ENCODE assay signal across 22 cellular contexts in genomic region chr2:205727174-205727573, GRCh38. TPM values are rescaled to one million over a fixed set of nuclear protein-coding genes. Genes with fewer than 3 reads are reported as not detected.
DNase-seq lines count a peak whose midpoint lies in the region; ATAC-seq, FAIRE-seq and TF ChIP-seq lines count a peak whose summit lies in the region.
"Had no signal": no experiment of that assay in that cellular context is flagged by ENCODE, and none has a peak within 500 bp of the region (broad histone marks: within the 10 kb centered on the region; RNA-seq: fewer than 3 reads in every experiment).

No MANE protein-coding gene starts in this region.

- no peaks in the 10 kb centered on the region for H3K9me3 Mint-ChIP-seq in neural progenitor cell
- H3K9me3 Mint-ChIP-seq: CD4-positive, alpha-beta T cell; IgD-negative memory B cell had no signal

- peaks cover 24% of the 10 kb centered on the region for H3K27me3 Mint-ChIP-seq in neural progenitor cell (ENCODE audit: insufficient read depth, low read depth)

- no peak overlapping the region for H3K4me3 Mint-ChIP-seq in neural progenitor cell
- H3K4me3 Mint-ChIP-seq: CD4-positive, alpha-beta T cell; IgD-negative memory B cell had no signal

- peaks cover 36% of the 10 kb centered on the region for H3F3A ChIP-seq in neural progenitor cell (ENCODE audit: low read depth)

- peaks cover 60% of the 10 kb centered on the region for H3K4me1 Mint-ChIP-seq in neural progenitor cell

- intact Hi-C loops in right lobe of liver (cut with DNase I) (no loop called here), transverse colon (cut with DNase I; ENCODE audit: low total_unique reads) (no loop called here)

- no peak overlapping the region for H2AFZ ChIP-seq in neural progenitor cell (replicated peaks)
- H2AFZ ChIP-seq: GM23248 had no signal

- H3K79me2 ChIP-seq in neural progenitor cell (ENCODE audit: low read depth): no peaks in the 10 kb centered on the region

- H3K27ac ChIP-seq in gastroesophageal sphincter (peak overlapping the region; percentile 41 to 96 (median 92)), right lobe of liver (peak overlapping the region in 1 of 3 donors; percentile 58), neural progenitor cell (no peak overlapping the region), transverse colon (peak overlapping the region; percentile 1 to 86 (median 28))
- H3K27ac ChIP-seq: C4-2B, GM23248, HL-60 had no signal

- 67 to 93% methylated on average over 2 of the region's 2 CpGs for WGBS in gastroesophageal sphincter (ENCODE audit: low coverage in 1 of 2), 2 donors
- 34% methylated on average over 2 of the region's 2 CpGs for WGBS in right lobe of liver (ENCODE audit: insufficient coverage, low coverage, low lambda C conversion rate, missing lambda C conversion rate)
- WGBS in transverse colon (ENCODE audit: low coverage in 1 of 2), 2 donors: 64 to 71% methylated on average over 2 of the region's 2 CpGs

- in situ Hi-C loops in transverse colon (cut with MboI; ENCODE audit: low pct_ligation_motif_present in 1 of 4, low pct_unique_long_range_greater_than_20kb in 1 of 4, low sequenced_read_pairs in 3 of 4): no loop called here

- peaks cover 12 to 99% (median 60%) of the 10 kb centered on the region in 3 donors for H3K4me1 ChIP-seq in gastroesophageal sphincter
- H3K4me1 ChIP-seq in right lobe of liver: peaks cover 0 to 39% (median 8%) of the 10 kb centered on the region in 4 donors
- H3K4me1 ChIP-seq in neural progenitor cell: peaks cover 64% of the 10 kb centered on the region
- peaks cover 0 to 31% (median 8%) of the 10 kb centered on the region in 4 donors for H3K4me1 ChIP-seq in transverse colon
- H3K4me1 ChIP-seq: HAP-1 had no signal

- no peak for TF ChIP-seq CTCF in gastroesophageal sphincter (IDR thresholded peaks at IDR 0.05)
- no peak for TF ChIP-seq CTCF in right lobe of liver (IDR thresholded peaks at IDR 0.05)
- no peak for TF ChIP-seq CTCF in neural progenitor cell (IDR thresholded peaks at IDR 0.05)
- no peak for TF ChIP-seq CTCF in transverse colon (IDR thresholded peaks at IDR 0.05)

- no peak for FAIRE-seq in HTR-8/SVneo (lab: Jason Lieb, UNC)
- FAIRE-seq: A204.1, D721Med, GM12892, GM18507 had no signal

- TF ChIP-seq POLR2A in gastroesophageal sphincter (IDR thresholded peaks at IDR 0.05) (no peak), right lobe of liver (IDR thresholded peaks at IDR 0.05) (no peak), transverse colon (IDR thresholded peaks at IDR 0.05) (no peak)

- peak overlapping the region; percentile 45 for H3K4me2 ChIP-seq in neural progenitor cell

- no peaks in the 10 kb centered on the region for H3K27me3 ChIP-seq in gastroesophageal sphincter
- no peaks in the 10 kb centered on the region for H3K27me3 ChIP-seq in right lobe of liver
- H3K27me3 ChIP-seq in neural progenitor cell: no peaks in the 10 kb centered on the region
- H3K27me3 ChIP-seq in transverse colon: no peaks in the 10 kb centered on the region

- H3K36me3 ChIP-seq in gastroesophageal sphincter (peaks cover 10 to 89% of the 10 kb centered on the region in 2 donors), right lobe of liver (no peaks in the 10 kb centered on the region), neural progenitor cell (no peaks in the 10 kb centered on the region), transverse colon (no peaks in the 10 kb centered on the region)
- H3K36me3 ChIP-seq: HAP-1 had no signal

- ATAC-seq in gastroesophageal sphincter (no peak), right lobe of liver (peak; percentile 88 to 97 (median 91))

- TF ChIP-seq EP300 in gastroesophageal sphincter (IDR thresholded peaks at IDR 0.05) (no peak), transverse colon (IDR thresholded peaks at IDR 0.05; ENCODE audit: low read depth) (no peak)

- no peak overlapping the region for H3K27ac Mint-ChIP-seq in neural progenitor cell
- H3K27ac Mint-ChIP-seq: CD4-positive, alpha-beta T cell; IgD-negative memory B cell had no signal

- H3K36me3 Mint-ChIP-seq in neural progenitor cell: peaks cover 5% of the 10 kb centered on the region

- no peaks in the 10 kb centered on the region for H4K20me1 ChIP-seq in neural progenitor cell (ENCODE audit: low read depth)

- DNase-seq in right lobe of liver: peak in 1 of 3 donors; percentile 85
- DNase-seq in neural progenitor cell (ENCODE audit: low spot score): peak; percentile 44
- DNase-seq in transverse colon: no peak
- DNase-seq in NCI-H1092 (lab: John Stamatoyannopoulos, UW): no peak
- DNase-seq in activated CD4-positive, alpha-beta T cell treated with anti-CD3 and anti-CD28 coated beads, Interleukin-2, amount 50 U/mL, for 4 hours: no peak
- no peak for DNase-seq in RKO (ENCODE audit: low spot score)
- no peak for DNase-seq in HTR-8/SVneo (ENCODE audit: insufficient read length, low spot score)
- DNase-seq: AML-193; Caco-2; CD4-positive, alpha-beta T cell; DMS79; GDM1; GM23248 had no signal

- H3K4me3 ChIP-seq in gastroesophageal sphincter (no peak overlapping the region), right lobe of liver (no peak overlapping the region), neural progenitor cell (no peak overlapping the region), transverse colon (no peak overlapping the region)
- H3K4me3 ChIP-seq: GM23248, HAP-1 had no signal

- no peak overlapping the region for H3K9ac ChIP-seq in neural progenitor cell
- H3K9ac ChIP-seq: GM23248 had no signal

- no peaks in the 10 kb centered on the region for H3K9me3 ChIP-seq in gastroesophageal sphincter
- H3K9me3 ChIP-seq in right lobe of liver: no peaks in the 10 kb centered on the region
- H3K9me3 ChIP-seq in neural progenitor cell (ENCODE audit: low read depth): no peaks in the 10 kb centered on the region
- no peaks in the 10 kb centered on the region for H3K9me3 ChIP-seq in transverse colon
- H3K9me3 ChIP-seq: Caco-2, HAP-1 had no signal

RNA-seq across cellular contexts. Expression of gene NRP2, which starts 44.9 kb away (rescaled TPM):
- 100 to 1,000 TPM; 278 to 466 (median 371) TPM for total RNA-seq in gastroesophageal sphincter
- 10 to 100 TPM in 3 of 6 experiments, 1 to 10 TPM in 3; 5.5 to 23.7 (median 8.6) TPM for total RNA-seq in right lobe of liver
- total RNA-seq in neural progenitor cell (ENCODE audit: low replicate concordance): 27.8 and 32.0 TPM in 2 replicates
- total RNA-seq in transverse colon: 100 to 1,000 TPM in 1 of 4 donors, 10 to 100 TPM in 3; 35.1 to 146 (median 63.9) TPM
